ENCODE assay signal across 12 cellular contexts in the genomic region with DNA sequence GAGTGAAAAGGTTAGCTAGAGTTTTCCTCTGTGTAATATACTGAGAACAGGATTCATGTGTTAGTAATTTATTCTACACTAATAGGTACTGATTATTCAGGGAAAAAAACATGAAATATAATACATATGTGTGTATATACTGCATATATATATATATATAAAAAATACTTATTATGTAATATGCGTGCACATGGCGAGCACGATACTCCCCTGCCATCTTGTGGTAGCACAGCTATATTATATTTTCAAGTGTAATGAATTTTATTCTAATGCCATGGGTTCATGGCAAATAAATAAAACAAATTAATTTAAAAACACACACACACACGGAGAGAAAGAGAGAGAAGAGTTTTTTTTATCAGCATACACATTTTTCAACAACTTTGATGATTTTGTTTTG.
DNase-seq lines count a peak whose midpoint lies in the region; TF ChIP-seq lines count a peak whose summit lies in the region.
"Had no signal": no experiment of that assay in that cellular context is flagged by ENCODE, and none has a peak within 500 bp of the region (broad histone marks: within the 10 kb centered on the region; RNA-seq: fewer than 3 reads in every experiment).

No MANE protein-coding gene starts in this region.

- H3K27ac ChIP-seq in osteoblast (ENCODE audit: low read depth, low read length): no peak overlapping the region

- H3K79me2 ChIP-seq in osteoblast (ENCODE audit: insufficient read depth, low read length): no peaks in the 10 kb centered on the region

- no peak overlapping the region for H3K4me3 ChIP-seq in osteoblast (ENCODE audit: insufficient read depth, low read length)

- H3K36me3 ChIP-seq in osteoblast (ENCODE audit: insufficient read depth, low read length): no peaks in the 10 kb centered on the region

- no peaks in the 10 kb centered on the region for H3K4me1 Mint-ChIP-seq in brain
- H3K4me1 Mint-ChIP-seq: stimulated activated memory B cell treated with anti-CD40 and anti-IgM and Interleukin-4, amounts not matched to agents 10 μg/mL and 1 μg/mL and 100 μg/mL, for 72 hours; T-cell had no signal

- H4K20me1 ChIP-seq in osteoblast (ENCODE audit: insufficient read depth, low read length): no peaks in the 10 kb centered on the region

- DNase-seq in NCI-H510A treated with DMSO at 0.1 percent for 48 hours (lab: John Stamatoyannopoulos, UW): peak; percentile 39
- no peak for DNase-seq in NCI-H510A (lab: John Stamatoyannopoulos, UW)
- DNase-seq in osteoblast (ENCODE audit: insufficient read length, low spot score, missing footprints): no peak
- DNase-seq in GM19238 (ENCODE audit: insufficient read length, low spot score): no peak
- DNase-seq in activated CD8-positive, alpha-beta memory T cell treated with anti-CD3 and anti-CD28 coated beads, Interleukin-2, amount 50 U/mL, for 4 hours: no peak
- DNase-seq in mesenteric fat pad (ENCODE audit: low spot score): no peak
- DNase-seq: activated T-cell treated with anti-CD3 and anti-CD28 coated beads, Interleukin-2, amount 50 U/mL, for 72 hours; NCI-H187; T-cell had no signal

- H3K36me3 Mint-ChIP-seq in brain: no peaks in the 10 kb centered on the region
- H3K36me3 Mint-ChIP-seq: stimulated activated memory B cell treated with anti-CD40 and anti-IgM and Interleukin-4, amounts not matched to agents 10 μg/mL and 1 μg/mL and 100 μg/mL, for 72 hours; T-cell had no signal

- no peak overlapping the region for H3K27ac Mint-ChIP-seq in brain
- H3K27ac Mint-ChIP-seq: activated T-cell treated with anti-CD3 and anti-CD28 coated beads, Interleukin-2, amount 50 U/mL, for 72 hours; stimulated activated memory B cell treated with anti-CD40 and anti-IgM and Interleukin-4, amounts not matched to agents 10 μg/mL and 1 μg/mL and 100 μg/mL, for 72 hours; T-cell had no signal

- H3K27me3 ChIP-seq in osteoblast (ENCODE audit: insufficient read depth, low read length): no peaks in the 10 kb centered on the region

- H2AFZ ChIP-seq in osteoblast (ENCODE audit: low read length): no peak overlapping the region

- H3K4me3 Mint-ChIP-seq in brain: no peak overlapping the region
- H3K4me3 Mint-ChIP-seq: activated T-cell treated with anti-CD3 and anti-CD28 coated beads, Interleukin-2, amount 50 U/mL, for 72 hours; stimulated activated memory B cell treated with anti-CD40 and anti-IgM and Interleukin-4, amounts not matched to agents 10 μg/mL and 1 μg/mL and 100 μg/mL, for 72 hours; T-cell had no signal

- H3K4me2 ChIP-seq in osteoblast (ENCODE audit: insufficient read depth, low read length): no peak overlapping the region

- TF ChIP-seq CTCF in LNCAP (IDR thresholded peaks at IDR 0.05) (peak; percentile 61), brain (conservative IDR thresholded peaks at IDR 0.05) (peak; percentile 64 to 71), osteoblast (IDR thresholded peaks at IDR 0.05; ENCODE audit: extremely low read depth, low read depth, low read length) (peak; percentile 35)

- H3K9me3 Mint-ChIP-seq in brain: no peaks in the 10 kb centered on the region
- H3K9me3 Mint-ChIP-seq: activated T-cell treated with anti-CD3 and anti-CD28 coated beads, Interleukin-2, amount 50 U/mL, for 72 hours; stimulated activated memory B cell treated with anti-CD40 and anti-IgM and Interleukin-4, amounts not matched to agents 10 μg/mL and 1 μg/mL and 100 μg/mL, for 72 hours; T-cell had no signal

- no peaks in the 10 kb centered on the region for H3K4me1 ChIP-seq in osteoblast (ENCODE audit: insufficient read depth, low read length)

- no peaks in the 10 kb centered on the region for H3K27me3 Mint-ChIP-seq in brain
- H3K27me3 Mint-ChIP-seq: stimulated activated memory B cell treated with anti-CD40 and anti-IgM and Interleukin-4, amounts not matched to agents 10 μg/mL and 1 μg/mL and 100 μg/mL, for 72 hours had no signal

- no peaks in the 10 kb centered on the region for H3K9me3 ChIP-seq in osteoblast (ENCODE audit: low read depth, low read length)
